Comparison of ENCODE assay signal across 12 cellular contexts in the genomic region with DNA sequence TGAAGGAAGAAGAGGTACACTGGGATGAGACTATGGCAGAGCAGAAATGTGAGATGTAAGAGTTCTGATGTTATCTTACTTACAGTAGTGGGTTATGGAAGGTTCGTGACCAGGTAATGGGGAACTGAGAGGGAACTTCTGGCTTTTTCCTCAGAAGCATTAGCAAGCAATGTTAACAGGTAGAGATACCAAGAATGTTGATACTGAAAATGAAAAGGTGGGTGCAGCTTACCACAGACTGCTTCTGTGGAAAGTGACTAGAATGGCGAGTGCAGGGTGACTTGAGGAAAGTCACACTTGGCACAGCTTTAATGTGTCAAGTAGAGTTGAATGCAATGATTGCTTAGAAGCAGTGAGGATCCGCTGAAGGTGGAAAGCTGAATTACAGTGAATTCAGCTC.
DNase-seq lines count a peak whose midpoint lies in the region; ATAC-seq lines count a peak whose summit lies in the region.
"Had no signal": no experiment of that assay in that cellular context is flagged by ENCODE, and none has a peak within 500 bp of the region (broad histone marks: within the 10 kb centered on the region; RNA-seq: fewer than 3 reads in every experiment).

No MANE protein-coding gene starts in this region.

- ATAC-seq in GM18511 (IDR thresholded peaks at IDR 0.05; ENCODE audit: unreplicated experiment): peak; percentile 92
- ATAC-seq in GM19395 (IDR thresholded peaks at IDR 0.05; ENCODE audit: unreplicated experiment): peak; percentile 97
- peak; percentile 55 for ATAC-seq in HG02840 (IDR thresholded peaks at IDR 0.05; ENCODE audit: low FRiP score, unreplicated experiment)
- peak; percentile 74 for ATAC-seq in HG03558 (IDR thresholded peaks at IDR 0.05; ENCODE audit: extremely low read depth, unreplicated experiment)
- ATAC-seq in left lobe of liver: no peak

- DNase-seq in left lobe of liver (ENCODE audit: low spot score) (no peak), COR-L47 (lab: John Stamatoyannopoulos, UW) (no peak), SKM-1 treated with dmso at 0.1 percent for 144 hours (lab: John Stamatoyannopoulos, UW; ENCODE audit: unreplicated experiment) (no peak), DMS79 treated with DMSO at 0.1 percent for 48 hours (lab: John Stamatoyannopoulos, UW) (no peak)
- DNase-seq: NCI-H2171; Right ventricle myocardium superior; spleen; stimulated activated naive CD4-positive, alpha-beta T cell had no signal
